Comparison of ENCODE assay signal across 1 cellular context in the genomic region with DNA sequence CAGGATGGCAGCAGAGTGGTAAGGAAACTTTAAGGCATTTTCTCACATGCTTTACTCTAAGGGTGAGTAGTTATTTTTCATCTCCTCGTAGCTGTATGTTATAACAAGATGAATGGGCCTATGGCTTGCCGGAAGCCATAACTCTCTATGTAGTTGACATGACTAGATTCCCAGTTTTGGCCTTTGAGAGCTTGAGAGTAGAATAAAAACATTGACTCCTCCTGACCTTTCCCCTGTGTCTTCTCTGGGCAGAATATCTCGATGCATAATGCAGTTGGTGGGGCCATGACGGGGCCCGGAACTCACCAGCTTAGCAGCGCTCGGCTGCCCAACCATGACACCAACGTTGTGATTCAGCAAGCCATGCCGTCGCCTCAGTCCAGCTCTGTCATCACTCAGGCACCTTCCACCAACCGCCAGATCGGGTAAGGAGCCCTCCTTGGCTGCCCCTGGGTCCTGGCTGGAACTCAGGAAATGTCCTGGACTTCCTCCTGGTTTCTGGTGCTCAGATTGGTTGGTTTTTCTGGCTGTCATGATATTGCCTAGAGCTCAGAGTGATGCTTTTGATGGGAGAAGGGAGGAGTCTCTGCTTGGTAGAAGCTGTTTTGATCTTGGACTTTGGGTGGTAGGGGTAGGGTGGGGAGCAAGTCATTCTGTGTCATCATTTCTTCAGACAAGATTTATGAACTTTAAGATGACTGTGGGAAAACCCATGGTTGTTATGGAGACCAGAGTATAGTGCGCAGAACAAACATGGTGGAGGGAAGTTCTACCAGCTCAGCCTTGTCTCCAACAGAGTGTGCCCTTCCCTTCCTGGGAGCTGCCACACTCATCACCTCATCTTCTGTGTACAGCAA.
A peak's percentile ranks its signal among the peaks of the same experiment; 100 is the strongest.
TF ChIP-seq lines count a peak whose summit lies in the region.

No MANE protein-coding gene starts in this region.

TF ChIP-seq in GM12878, 131 proteins besides CTCF, POLR2A, EP300 and RAD21 (continued from another document and continues in another):
- TF ChIP-seq, protein P1, sequence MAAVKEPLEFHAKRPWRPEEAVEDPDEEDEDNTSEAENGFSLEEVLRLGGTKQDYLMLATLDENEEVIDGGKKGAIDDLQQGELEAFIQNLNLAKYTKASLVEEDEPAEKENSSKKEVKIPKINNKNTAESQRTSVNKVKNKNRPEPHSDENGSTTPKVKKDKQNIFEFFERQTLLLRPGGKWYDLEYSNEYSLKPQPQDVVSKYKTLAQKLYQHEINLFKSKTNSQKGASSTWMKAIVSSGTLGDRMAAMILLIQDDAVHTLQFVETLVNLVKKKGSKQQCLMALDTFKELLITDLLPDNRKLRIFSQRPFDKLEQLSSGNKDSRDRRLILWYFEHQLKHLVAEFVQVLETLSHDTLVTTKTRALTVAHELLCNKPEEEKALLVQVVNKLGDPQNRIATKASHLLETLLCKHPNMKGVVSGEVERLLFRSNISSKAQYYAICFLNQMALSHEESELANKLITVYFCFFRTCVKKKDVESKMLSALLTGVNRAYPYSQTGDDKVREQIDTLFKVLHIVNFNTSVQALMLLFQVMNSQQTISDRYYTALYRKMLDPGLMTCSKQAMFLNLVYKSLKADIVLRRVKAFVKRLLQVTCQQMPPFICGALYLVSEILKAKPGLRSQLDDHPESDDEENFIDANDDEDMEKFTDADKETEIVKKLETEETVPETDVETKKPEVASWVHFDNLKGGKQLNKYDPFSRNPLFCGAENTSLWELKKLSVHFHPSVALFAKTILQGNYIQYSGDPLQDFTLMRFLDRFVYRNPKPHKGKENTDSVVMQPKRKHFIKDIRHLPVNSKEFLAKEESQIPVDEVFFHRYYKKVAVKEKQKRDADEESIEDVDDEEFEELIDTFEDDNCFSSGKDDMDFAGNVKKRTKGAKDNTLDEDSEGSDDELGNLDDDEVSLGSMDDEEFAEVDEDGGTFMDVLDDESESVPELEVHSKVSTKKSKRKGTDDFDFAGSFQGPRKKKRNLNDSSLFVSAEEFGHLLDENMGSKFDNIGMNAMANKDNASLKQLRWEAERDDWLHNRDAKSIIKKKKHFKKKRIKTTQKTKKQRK (IDR thresholded peaks at IDR 0.05; ENCODE audit: low read depth, low read length): no peak
- TF ChIP-seq RB1 (IDR thresholded peaks at IDR 0.05; ENCODE audit: borderline replicate concordance) (no peak), HCFC1 (IDR thresholded peaks at IDR 0.05; ENCODE audit: low read length) (no peak), STAT3 (IDR thresholded peaks at IDR 0.05; ENCODE audit: low read depth, low read length) (no peak), SIN3A (IDR thresholded peaks at IDR 0.05; ENCODE audit: low read depth, low read length) (no peak), BMI1 (IDR thresholded peaks at IDR 0.05; ENCODE audit: borderline replicate concordance) (peak; percentile 87), ZNF217 (IDR thresholded peaks at IDR 0.05) (no peak), EED (IDR thresholded peaks at IDR 0.05; ENCODE audit: low read depth) (peak; percentile 59), POU2F2 (IDR thresholded peaks at IDR 0.05; ENCODE audit: borderline replicate concordance, low read depth, low read length) (peak; percentile 66; the same call in 2 of the 3 replicates), FOS (IDR thresholded peaks at IDR 0.05; ENCODE audit: borderline replicate concordance, extremely low read depth, insufficient read length) (no peak), HDAC6 (IDR thresholded peaks at IDR 0.05; ENCODE audit: unreplicated experiment) (no peak), ZBED1 (IDR thresholded peaks at IDR 0.05; ENCODE audit: borderline replicate concordance) (no peak; the same call in none of the 2 replicates), CHD2 (IDR thresholded peaks at IDR 0.05; ENCODE audit: borderline replicate concordance, low read depth, low read length) (no peak), BACH1 (IDR thresholded peaks at IDR 0.05; ENCODE audit: borderline replicate concordance) (no peak), IRF4 (IDR thresholded peaks at IDR 0.05; ENCODE audit: low read depth, low read length) (no peak), POLR2AphosphoS2 (IDR thresholded peaks at IDR 0.05; ENCODE audit: low read depth, low read length) (no peak), CBX3 (IDR thresholded peaks at IDR 0.05; ENCODE audit: borderline replicate concordance, low read depth) (no peak), MTA2 (IDR thresholded peaks at IDR 0.05; ENCODE audit: low read depth) (peak; percentile 25; the same call in 1 of the 2 replicates), CBX5 (IDR thresholded peaks at IDR 0.05; ENCODE audit: low read depth) (0 out of 2 replicates have a peak, but pooled peaks have one; percentile 23), CHD1 (IDR thresholded peaks at IDR 0.05; ENCODE audit: low read depth, low read length) (no peak), GATAD2B (conservative IDR thresholded peaks at IDR 0.05; ENCODE audit: low read depth) (no peak), RBBP5 (conservative IDR thresholded peaks at IDR 0.05) (no peak), RUNX3 (IDR thresholded peaks at IDR 0.05; ENCODE audit: low read length) (no peak; the same call in 1 of the 2 replicates)
- TF ChIP-seq, protein P2, sequence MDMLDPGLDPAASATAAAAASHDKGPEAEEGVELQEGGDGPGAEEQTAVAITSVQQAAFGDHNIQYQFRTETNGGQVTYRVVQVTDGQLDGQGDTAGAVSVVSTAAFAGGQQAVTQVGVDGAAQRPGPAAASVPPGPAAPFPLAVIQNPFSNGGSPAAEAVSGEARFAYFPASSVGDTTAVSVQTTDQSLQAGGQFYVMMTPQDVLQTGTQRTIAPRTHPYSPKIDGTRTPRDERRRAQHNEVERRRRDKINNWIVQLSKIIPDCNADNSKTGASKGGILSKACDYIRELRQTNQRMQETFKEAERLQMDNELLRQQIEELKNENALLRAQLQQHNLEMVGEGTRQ (IDR thresholded peaks at IDR 0.05; ENCODE audit: borderline replicate concordance, low read depth, low read length): no peak
- TF ChIP-seq, protein P3, sequence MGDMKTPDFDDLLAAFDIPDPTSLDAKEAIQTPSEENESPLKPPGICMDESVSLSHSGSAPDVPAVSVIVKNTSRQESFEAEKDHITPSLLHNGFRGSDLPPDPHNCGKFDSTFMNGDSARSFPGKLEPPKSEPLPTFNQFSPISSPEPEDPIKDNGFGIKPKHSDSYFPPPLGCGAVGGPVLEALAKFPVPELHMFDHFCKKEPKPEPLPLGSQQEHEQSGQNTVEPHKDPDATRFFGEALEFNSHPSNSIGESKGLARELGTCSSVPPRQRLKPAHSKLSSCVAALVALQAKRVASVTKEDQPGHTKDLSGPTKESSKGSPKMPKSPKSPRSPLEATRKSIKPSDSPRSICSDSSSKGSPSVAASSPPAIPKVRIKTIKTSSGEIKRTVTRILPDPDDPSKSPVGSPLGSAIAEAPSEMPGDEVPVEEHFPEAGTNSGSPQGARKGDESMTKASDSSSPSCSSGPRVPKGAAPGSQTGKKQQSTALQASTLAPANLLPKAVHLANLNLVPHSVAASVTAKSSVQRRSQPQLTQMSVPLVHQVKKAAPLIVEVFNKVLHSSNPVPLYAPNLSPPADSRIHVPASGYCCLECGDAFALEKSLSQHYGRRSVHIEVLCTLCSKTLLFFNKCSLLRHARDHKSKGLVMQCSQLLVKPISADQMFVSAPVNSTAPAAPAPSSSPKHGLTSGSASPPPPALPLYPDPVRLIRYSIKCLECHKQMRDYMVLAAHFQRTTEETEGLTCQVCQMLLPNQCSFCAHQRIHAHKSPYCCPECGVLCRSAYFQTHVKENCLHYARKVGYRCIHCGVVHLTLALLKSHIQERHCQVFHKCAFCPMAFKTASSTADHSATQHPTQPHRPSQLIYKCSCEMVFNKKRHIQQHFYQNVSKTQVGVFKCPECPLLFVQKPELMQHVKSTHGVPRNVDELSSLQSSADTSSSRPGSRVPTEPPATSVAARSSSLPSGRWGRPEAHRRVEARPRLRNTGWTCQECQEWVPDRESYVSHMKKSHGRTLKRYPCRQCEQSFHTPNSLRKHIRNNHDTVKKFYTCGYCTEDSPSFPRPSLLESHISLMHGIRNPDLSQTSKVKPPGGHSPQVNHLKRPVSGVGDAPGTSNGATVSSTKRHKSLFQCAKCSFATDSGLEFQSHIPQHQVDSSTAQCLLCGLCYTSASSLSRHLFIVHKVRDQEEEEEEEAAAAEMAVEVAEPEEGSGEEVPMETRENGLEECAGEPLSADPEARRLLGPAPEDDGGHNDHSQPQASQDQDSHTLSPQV (IDR thresholded peaks at IDR 0.05): no peak
- TF ChIP-seq, protein P4, sequence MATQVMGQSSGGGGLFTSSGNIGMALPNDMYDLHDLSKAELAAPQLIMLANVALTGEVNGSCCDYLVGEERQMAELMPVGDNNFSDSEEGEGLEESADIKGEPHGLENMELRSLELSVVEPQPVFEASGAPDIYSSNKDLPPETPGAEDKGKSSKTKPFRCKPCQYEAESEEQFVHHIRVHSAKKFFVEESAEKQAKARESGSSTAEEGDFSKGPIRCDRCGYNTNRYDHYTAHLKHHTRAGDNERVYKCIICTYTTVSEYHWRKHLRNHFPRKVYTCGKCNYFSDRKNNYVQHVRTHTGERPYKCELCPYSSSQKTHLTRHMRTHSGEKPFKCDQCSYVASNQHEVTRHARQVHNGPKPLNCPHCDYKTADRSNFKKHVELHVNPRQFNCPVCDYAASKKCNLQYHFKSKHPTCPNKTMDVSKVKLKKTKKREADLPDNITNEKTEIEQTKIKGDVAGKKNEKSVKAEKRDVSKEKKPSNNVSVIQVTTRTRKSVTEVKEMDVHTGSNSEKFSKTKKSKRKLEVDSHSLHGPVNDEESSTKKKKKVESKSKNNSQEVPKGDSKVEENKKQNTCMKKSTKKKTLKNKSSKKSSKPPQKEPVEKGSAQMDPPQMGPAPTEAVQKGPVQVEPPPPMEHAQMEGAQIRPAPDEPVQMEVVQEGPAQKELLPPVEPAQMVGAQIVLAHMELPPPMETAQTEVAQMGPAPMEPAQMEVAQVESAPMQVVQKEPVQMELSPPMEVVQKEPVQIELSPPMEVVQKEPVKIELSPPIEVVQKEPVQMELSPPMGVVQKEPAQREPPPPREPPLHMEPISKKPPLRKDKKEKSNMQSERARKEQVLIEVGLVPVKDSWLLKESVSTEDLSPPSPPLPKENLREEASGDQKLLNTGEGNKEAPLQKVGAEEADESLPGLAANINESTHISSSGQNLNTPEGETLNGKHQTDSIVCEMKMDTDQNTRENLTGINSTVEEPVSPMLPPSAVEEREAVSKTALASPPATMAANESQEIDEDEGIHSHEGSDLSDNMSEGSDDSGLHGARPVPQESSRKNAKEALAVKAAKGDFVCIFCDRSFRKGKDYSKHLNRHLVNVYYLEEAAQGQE (IDR thresholded peaks at IDR 0.05; ENCODE audit: low read depth, low read length): no peak
- TF ChIP-seq, protein P5, sequence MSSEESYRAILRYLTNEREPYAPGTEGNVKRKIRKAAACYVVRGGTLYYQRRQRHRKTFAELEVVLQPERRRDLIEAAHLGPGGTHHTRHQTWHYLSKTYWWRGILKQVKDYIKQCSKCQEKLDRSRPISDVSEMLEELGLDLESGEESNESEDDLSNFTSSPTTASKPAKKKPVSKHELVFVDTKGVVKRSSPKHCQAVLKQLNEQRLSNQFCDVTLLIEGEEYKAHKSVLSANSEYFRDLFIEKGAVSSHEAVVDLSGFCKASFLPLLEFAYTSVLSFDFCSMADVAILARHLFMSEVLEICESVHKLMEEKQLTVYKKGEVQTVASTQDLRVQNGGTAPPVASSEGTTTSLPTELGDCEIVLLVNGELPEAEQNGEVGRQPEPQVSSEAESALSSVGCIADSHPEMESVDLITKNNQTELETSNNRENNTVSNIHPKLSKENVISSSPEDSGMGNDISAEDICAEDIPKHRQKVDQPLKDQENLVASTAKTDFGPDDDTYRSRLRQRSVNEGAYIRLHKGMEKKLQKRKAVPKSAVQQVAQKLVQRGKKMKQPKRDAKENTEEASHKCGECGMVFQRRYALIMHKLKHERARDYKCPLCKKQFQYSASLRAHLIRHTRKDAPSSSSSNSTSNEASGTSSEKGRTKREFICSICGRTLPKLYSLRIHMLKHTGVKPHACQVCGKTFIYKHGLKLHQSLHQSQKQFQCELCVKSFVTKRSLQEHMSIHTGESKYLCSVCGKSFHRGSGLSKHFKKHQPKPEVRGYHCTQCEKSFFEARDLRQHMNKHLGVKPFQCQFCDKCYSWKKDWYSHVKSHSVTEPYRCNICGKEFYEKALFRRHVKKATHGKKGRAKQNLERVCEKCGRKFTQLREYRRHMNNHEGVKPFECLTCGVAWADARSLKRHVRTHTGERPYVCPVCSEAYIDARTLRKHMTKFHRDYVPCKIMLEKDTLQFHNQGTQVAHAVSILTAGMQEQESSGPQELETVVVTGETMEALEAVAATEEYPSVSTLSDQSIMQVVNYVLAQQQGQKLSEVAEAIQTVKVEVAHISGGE (CRISPR knock-in tag; IDR thresholded peaks at IDR 0.05): no peak
- TF ChIP-seq, protein P6, sequence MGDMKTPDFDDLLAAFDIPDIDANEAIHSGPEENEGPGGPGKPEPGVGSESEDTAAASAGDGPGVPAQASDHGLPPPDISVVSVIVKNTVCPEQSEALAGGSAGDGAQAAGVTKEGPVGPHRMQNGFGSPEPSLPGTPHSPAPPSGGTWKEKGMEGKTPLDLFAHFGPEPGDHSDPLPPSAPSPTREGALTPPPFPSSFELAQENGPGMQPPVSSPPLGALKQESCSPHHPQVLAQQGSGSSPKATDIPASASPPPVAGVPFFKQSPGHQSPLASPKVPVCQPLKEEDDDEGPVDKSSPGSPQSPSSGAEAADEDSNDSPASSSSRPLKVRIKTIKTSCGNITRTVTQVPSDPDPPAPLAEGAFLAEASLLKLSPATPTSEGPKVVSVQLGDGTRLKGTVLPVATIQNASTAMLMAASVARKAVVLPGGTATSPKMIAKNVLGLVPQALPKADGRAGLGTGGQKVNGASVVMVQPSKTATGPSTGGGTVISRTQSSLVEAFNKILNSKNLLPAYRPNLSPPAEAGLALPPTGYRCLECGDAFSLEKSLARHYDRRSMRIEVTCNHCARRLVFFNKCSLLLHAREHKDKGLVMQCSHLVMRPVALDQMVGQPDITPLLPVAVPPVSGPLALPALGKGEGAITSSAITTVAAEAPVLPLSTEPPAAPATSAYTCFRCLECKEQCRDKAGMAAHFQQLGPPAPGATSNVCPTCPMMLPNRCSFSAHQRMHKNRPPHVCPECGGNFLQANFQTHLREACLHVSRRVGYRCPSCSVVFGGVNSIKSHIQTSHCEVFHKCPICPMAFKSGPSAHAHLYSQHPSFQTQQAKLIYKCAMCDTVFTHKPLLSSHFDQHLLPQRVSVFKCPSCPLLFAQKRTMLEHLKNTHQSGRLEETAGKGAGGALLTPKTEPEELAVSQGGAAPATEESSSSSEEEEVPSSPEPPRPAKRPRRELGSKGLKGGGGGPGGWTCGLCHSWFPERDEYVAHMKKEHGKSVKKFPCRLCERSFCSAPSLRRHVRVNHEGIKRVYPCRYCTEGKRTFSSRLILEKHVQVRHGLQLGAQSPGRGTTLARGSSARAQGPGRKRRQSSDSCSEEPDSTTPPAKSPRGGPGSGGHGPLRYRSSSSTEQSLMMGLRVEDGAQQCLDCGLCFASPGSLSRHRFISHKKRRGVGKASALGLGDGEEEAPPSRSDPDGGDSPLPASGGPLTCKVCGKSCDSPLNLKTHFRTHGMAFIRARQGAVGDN (IDR thresholded peaks at IDR 0.05): peak; percentile 94
